Comparison of ENCODE assay signal across 3 cellular contexts in the genomic region with DNA sequence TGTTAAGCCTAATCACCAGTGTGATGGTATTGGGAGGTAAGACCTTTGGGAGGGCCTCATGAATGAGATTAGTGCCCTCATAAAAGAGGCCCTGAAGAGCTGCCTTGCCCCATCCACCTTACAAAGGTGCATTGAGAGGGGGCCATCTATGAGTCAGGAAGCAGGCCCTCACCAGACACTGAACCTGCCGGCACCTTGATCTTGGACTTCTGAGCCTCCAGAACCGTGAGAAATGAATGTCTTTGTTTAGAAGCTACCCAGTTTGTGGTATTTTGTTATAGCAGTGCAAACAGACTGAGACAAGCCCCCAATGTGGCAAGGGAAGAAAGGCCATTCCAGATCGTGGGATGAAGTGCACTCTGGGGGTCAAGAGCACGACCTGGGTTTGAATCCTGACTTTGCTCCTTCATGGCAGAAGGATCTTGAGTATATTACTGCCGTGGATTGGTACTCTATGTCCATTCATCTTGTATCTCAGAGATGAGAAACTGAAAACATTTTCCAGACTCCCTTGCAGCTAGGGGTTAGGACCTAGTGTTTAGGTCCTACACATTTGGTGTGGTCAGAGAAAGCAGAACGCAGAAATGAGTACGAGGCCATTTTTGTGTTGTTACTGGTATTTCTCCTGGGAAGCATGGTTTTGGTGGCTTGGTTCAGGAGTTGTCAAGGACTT.
TF ChIP-seq lines count a peak whose summit lies in the region.

No MANE protein-coding gene starts in this region.

TF ChIP-seq in HepG2, 621 proteins besides CTCF, POLR2A, EP300 and RAD21:
- TF ChIP-seq TCF7 (IDR thresholded peaks at IDR 0.05; ENCODE audit: low read depth) (0 out of 2 replicates have a peak, but pooled peaks have one; percentile 15), DR1 (CRISPR knock-in tag; IDR thresholded peaks at IDR 0.05) (no peak), ZNF12 (CRISPR knock-in tag; IDR thresholded peaks at IDR 0.05) (peak; percentile 92), BHLHE40 (IDR thresholded peaks at IDR 0.05; ENCODE audit: low read length) (peak; percentile 68)

TF ChIP-seq in HEK293, 187 proteins besides CTCF, POLR2A, EP300 and RAD21:
- TF ChIP-seq SETDB1 (IDR thresholded peaks at IDR 0.05; ENCODE audit: insufficient read length, low read length) (peak; percentile 68), ZNF501 (tag by site-specific recombination; IDR thresholded peaks at IDR 0.05) (no peak), TRIM28 (IDR thresholded peaks at IDR 0.05; ENCODE audit: borderline replicate concordance, low read length) (peak; percentile 65; the same call in 1 of the 2 replicates), ZFP37 (tag by site-specific recombination; IDR thresholded peaks at IDR 0.05) (no peak), MYNN (tag by site-specific recombination; IDR thresholded peaks at IDR 0.05; ENCODE audit: borderline replicate concordance) (no peak), KLF1 (tag by site-specific recombination; IDR thresholded peaks at IDR 0.05) (no peak)

TF ChIP-seq in K562, 482 proteins besides CTCF, POLR2A, EP300 and RAD21:
- TF ChIP-seq RBM22 (IDR thresholded peaks at IDR 0.05; ENCODE audit: low read depth, low read length, poor library complexity, severe bottlenecking): no peak
- TF ChIP-seq SAP30 (IDR thresholded peaks at IDR 0.05; ENCODE audit: borderline replicate concordance, insufficient read depth, low read depth, low read length, poor library complexity, severe bottlenecking): no peak
- TF ChIP-seq, protein P1, sequence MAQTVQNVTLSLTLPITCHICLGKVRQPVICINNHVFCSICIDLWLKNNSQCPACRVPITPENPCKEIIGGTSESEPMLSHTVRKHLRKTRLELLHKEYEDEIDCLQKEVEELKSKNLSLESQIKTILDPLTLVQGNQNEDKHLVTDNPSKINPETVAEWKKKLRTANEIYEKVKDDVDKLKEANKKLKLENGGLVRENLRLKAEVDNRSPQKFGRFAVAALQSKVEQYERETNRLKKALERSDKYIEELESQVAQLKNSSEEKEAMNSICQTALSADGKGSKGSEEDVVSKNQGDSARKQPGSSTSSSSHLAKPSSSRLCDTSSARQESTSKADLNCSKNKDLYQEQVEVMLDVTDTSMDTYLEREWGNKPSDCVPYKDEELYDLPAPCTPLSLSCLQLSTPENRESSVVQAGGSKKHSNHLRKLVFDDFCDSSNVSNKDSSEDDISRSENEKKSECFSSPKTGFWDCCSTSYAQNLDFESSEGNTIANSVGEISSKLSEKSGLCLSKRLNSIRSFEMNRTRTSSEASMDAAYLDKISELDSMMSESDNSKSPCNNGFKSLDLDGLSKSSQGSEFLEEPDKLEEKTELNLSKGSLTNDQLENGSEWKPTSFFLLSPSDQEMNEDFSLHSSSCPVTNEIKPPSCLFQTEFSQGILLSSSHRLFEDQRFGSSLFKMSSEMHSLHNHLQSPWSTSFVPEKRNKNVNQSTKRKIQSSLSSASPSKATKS (CRISPR knock-in tag; IDR thresholded peaks at IDR 0.05): no peak
- TF ChIP-seq LARP7 (IDR thresholded peaks at IDR 0.05): no peak
- TF ChIP-seq TRIM28 (IDR thresholded peaks at IDR 0.05): peak; percentile 62; the same call in 1 of the 2 replicates
- TF ChIP-seq CBX3 (IDR thresholded peaks at IDR 0.05; ENCODE audit: borderline replicate concordance in 1 of 2, low read length in 2 of 2): peak in 1 of 2 experiments; percentile 92; a peak in 2 of 3 replicates
- TF ChIP-seq, protein P2, sequence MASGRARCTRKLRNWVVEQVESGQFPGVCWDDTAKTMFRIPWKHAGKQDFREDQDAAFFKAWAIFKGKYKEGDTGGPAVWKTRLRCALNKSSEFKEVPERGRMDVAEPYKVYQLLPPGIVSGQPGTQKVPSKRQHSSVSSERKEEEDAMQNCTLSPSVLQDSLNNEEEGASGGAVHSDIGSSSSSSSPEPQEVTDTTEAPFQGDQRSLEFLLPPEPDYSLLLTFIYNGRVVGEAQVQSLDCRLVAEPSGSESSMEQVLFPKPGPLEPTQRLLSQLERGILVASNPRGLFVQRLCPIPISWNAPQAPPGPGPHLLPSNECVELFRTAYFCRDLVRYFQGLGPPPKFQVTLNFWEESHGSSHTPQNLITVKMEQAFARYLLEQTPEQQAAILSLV (tag; IDR thresholded peaks at IDR 0.05): no peak
- no peak for TF ChIP-seq TOE1 (IDR thresholded peaks at IDR 0.05; ENCODE audit: borderline replicate concordance)
- TF ChIP-seq TOE1 (CRISPR knock-in tag; IDR thresholded peaks at IDR 0.05; ENCODE audit: borderline replicate concordance, low read depth): no peak
- no peak for TF ChIP-seq ZZZ3 (IDR thresholded peaks at IDR 0.05)
- no peak for TF ChIP-seq RBM15 (IDR thresholded peaks at IDR 0.05; ENCODE audit: insufficient read depth, low read length)
- TF ChIP-seq TRIM24 (IDR thresholded peaks at IDR 0.05): peak in 1 of 2 experiments; percentile 29; a peak in 1 of 4 replicates
- no peak for TF ChIP-seq ETV6 (IDR thresholded peaks at IDR 0.05; ENCODE audit: borderline replicate concordance in 1 of 2, low read depth in 2 of 2, low read length in 1 of 2)
- TF ChIP-seq ETV6 (CRISPR knock-in tag; IDR thresholded peaks at IDR 0.05; ENCODE audit: borderline replicate concordance): no peak
- no peak for TF ChIP-seq TBP (optimal IDR thresholded peaks at IDR 0.05; ENCODE audit: low read depth, low read length)
- no peak for TF ChIP-seq BRF2 (IDR thresholded peaks at IDR 0.05; ENCODE audit: borderline replicate concordance, insufficient read depth, insufficient read length)
- TF ChIP-seq SUPT5H (IDR thresholded peaks at IDR 0.05): no peak
- TF ChIP-seq CHCHD3 (CRISPR knock-in tag; IDR thresholded peaks at IDR 0.05): no peak
- TF ChIP-seq FOXK1 (CRISPR knock-in tag; IDR thresholded peaks at IDR 0.05; ENCODE audit: borderline replicate concordance): no peak
- no peak for TF ChIP-seq RB1 (IDR thresholded peaks at IDR 0.05; ENCODE audit: low read depth)
- no peak for TF ChIP-seq CTBP1 (IDR thresholded peaks at IDR 0.05; ENCODE audit: borderline replicate concordance)
- no peak for TF ChIP-seq POLR2AphosphoS5 (IDR thresholded peaks at IDR 0.05; ENCODE audit: control insufficient read depth, insufficient read depth, low read depth, low read length)
